ENCODE assay signal across 1 cellular context in genomic region chr20:34824861-34825529, GRCh38.
TF ChIP-seq lines count a peak whose summit lies in the region.

No MANE protein-coding gene starts in this region.

TF ChIP-seq in HepG2, 621 proteins besides CTCF, POLR2A, EP300 and RAD21 (continued from another document and continues in another):
- peak; percentile 84; the same call in 1 of the 2 replicates for TF ChIP-seq ZNF619 (CRISPR knock-in tag; IDR thresholded peaks at IDR 0.05)
- peak; percentile 70; the same call in 1 of the 2 replicates for TF ChIP-seq ZBTB7B (CRISPR knock-in tag; IDR thresholded peaks at IDR 0.05)
- 0 out of 2 replicates have a peak, but pooled peaks have one; percentile 21 for TF ChIP-seq KLF12 (CRISPR knock-in tag; IDR thresholded peaks at IDR 0.05; ENCODE audit: borderline replicate concordance)
- TF ChIP-seq ZNF766 (CRISPR knock-in tag; IDR thresholded peaks at IDR 0.05; ENCODE audit: borderline replicate concordance) = peak; percentile 64; the same call in 1 of the 2 replicates
- no peak for TF ChIP-seq JUN (CRISPR knock-in tag; IDR thresholded peaks at IDR 0.05)
- peak; percentile 83; the same call in 1 of the 2 replicates for TF ChIP-seq ZSCAN21 (CRISPR knock-in tag; IDR thresholded peaks at IDR 0.05; ENCODE audit: borderline replicate concordance)
- no peak for TF ChIP-seq ZEB1 (IDR thresholded peaks at IDR 0.05; ENCODE audit: insufficient replicate concordance, low read depth)
- TF ChIP-seq SPEN (CRISPR knock-in tag; IDR thresholded peaks at IDR 0.05; ENCODE audit: low read depth) = peak; percentile 28
- 0 out of 2 replicates have a peak, but pooled peaks have one; percentile 15 for TF ChIP-seq BRF2 (CRISPR knock-in tag; IDR thresholded peaks at IDR 0.05)
- no peak; the same call in 1 of the 2 replicates for TF ChIP-seq PAXIP1 (CRISPR knock-in tag; conservative IDR thresholded peaks at IDR 0.05)
- TF ChIP-seq ZBTB2 (CRISPR knock-in tag; IDR thresholded peaks at IDR 0.05; ENCODE audit: low read depth) = peak; percentile 38; the same call in 1 of the 2 replicates
- TF ChIP-seq NKX3-1 (CRISPR knock-in tag; IDR thresholded peaks at IDR 0.05) = 0 out of 2 replicates have a peak, but pooled peaks have one; percentile 8
- TF ChIP-seq ZHX2 (IDR thresholded peaks at IDR 0.05; ENCODE audit: low read depth) = peak; percentile 75
- TF ChIP-seq ZHX2 (CRISPR knock-in tag; IDR thresholded peaks at IDR 0.05; ENCODE audit: borderline replicate concordance) = peak; percentile 92
- peak; percentile 60; the same call in 1 of the 2 replicates for TF ChIP-seq ZNF740 (CRISPR knock-in tag; IDR thresholded peaks at IDR 0.05)
- peak; percentile 60 for TF ChIP-seq E2F5 (CRISPR knock-in tag; conservative IDR thresholded peaks at IDR 0.05)
- 0 out of 2 replicates have a peak, but pooled peaks have one; percentile 76 for TF ChIP-seq ZSCAN31 (CRISPR knock-in tag; IDR thresholded peaks at IDR 0.05; ENCODE audit: low read depth)
- TF ChIP-seq CSRNP2 (CRISPR knock-in tag; conservative IDR thresholded peaks at IDR 0.05; ENCODE audit: low read depth) = no peak
- no peak for TF ChIP-seq TBX2 (CRISPR knock-in tag; IDR thresholded peaks at IDR 0.05; ENCODE audit: borderline replicate concordance)
- peak; percentile 56 for TF ChIP-seq SKI (IDR thresholded peaks at IDR 0.05; ENCODE audit: partially characterized antibody)
- TF ChIP-seq UBTF (CRISPR knock-in tag; IDR thresholded peaks at IDR 0.05) = peak; percentile 82
- 0 out of 2 replicates have a peak, but pooled peaks have one; percentile 28 for TF ChIP-seq LCORL (IDR thresholded peaks at IDR 0.05)
- peak; percentile 40; the same call in 1 of the 2 replicates for TF ChIP-seq LCORL (CRISPR knock-in tag; IDR thresholded peaks at IDR 0.05)
- peak; percentile 91 for TF ChIP-seq ZNF691 (CRISPR knock-in tag; IDR thresholded peaks at IDR 0.05; ENCODE audit: borderline replicate concordance, low read depth)
- no peak for TF ChIP-seq ZNF263 (CRISPR knock-in tag; IDR thresholded peaks at IDR 0.05)
- no peak for TF ChIP-seq AHDC1 (CRISPR knock-in tag; IDR thresholded peaks at IDR 0.05; ENCODE audit: borderline replicate concordance)
- TF ChIP-seq ZNF558 (CRISPR knock-in tag; IDR thresholded peaks at IDR 0.05; ENCODE audit: borderline replicate concordance) = 0 out of 2 replicates have a peak, but pooled peaks have one; percentile 94
- peak; percentile 95 for TF ChIP-seq ZBTB7A (CRISPR knock-in tag; IDR thresholded peaks at IDR 0.05)
